Comparison of ENCODE assay signal across 9 cellular contexts in the genomic region with DNA sequence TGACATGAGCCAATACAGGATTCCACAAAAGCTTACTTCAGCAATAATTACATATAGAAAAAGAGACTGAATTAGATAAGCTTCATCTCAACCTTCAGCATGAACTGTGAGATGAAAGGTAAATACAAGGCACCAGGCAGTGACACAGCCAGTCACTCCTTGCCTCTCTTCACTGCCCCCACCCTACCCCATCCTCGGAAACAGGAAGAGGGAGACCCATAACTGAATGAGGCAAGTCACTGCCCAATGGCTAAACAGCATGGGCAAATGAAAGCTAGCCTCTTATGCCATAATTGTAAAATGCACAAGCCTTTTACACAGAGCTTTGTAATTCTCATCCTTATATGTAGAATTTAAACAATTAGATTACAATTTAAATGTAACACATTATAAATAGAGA. TPM values are rescaled to one million over a fixed set of nuclear protein-coding genes. Genes with fewer than 3 reads are reported as not detected.
DNase-seq lines count a peak whose midpoint lies in the region; ATAC-seq and TF ChIP-seq lines count a peak whose summit lies in the region.
"Had no signal": no experiment of that assay in that cellular context is flagged by ENCODE, and none has a peak within 500 bp of the region (broad histone marks: within the 10 kb centered on the region; RNA-seq: fewer than 3 reads in every experiment).

No MANE protein-coding gene starts in this region.

- H3K4me1 ChIP-seq in ascending aorta: peaks cover 3 to 13% of the 10 kb centered on the region in 2 donors

- no peak for TF ChIP-seq CTCF in ascending aorta (IDR thresholded peaks at IDR 0.05)
- no peak for TF ChIP-seq CTCF in natural killer cell (IDR thresholded peaks at IDR 0.05)

- no peaks in the 10 kb centered on the region for H3K27me3 Mint-ChIP-seq in natural killer cell (ENCODE audit: low read depth in 2 of 2)

- ATAC-seq in natural killer cell: no peak
- no peak for ATAC-seq in GM19351 (IDR thresholded peaks at IDR 0.05; ENCODE audit: unreplicated experiment)
- ATAC-seq in GM18520 (IDR thresholded peaks at IDR 0.05; ENCODE audit: unreplicated experiment): no peak
- ATAC-seq in GM19035 (IDR thresholded peaks at IDR 0.05; ENCODE audit: unreplicated experiment): no peak

- no peaks in the 10 kb centered on the region for H3K9me3 ChIP-seq in ascending aorta

- H3K36me3 Mint-ChIP-seq in natural killer cell: no peaks in the 10 kb centered on the region

- no peak overlapping the region for H3K4me3 ChIP-seq in Jurkat, Clone E6-1 (ENCODE audit: low read length)
- peak overlapping the region; percentile 69 to 76 for H3K4me3 ChIP-seq in ascending aorta

- DNase-seq in COLO668 (lab: John Stamatoyannopoulos, UW; ENCODE audit: unreplicated experiment) (peak; percentile 33), ascending aorta (ENCODE audit: low spot score in 2 of 2) (no peak), natural killer cell (no peak), posterior cingulate gyrus (no peak)
- DNase-seq in Jurkat, Clone E6-1 (ENCODE audit: low read depth, low spot score): peak; percentile 27
- DNase-seq: NCI-H1436 had no signal

- peaks cover 41 to 49% of the 10 kb centered on the region in 2 donors for H3K4me1 Mint-ChIP-seq in natural killer cell

- peak overlapping the region; percentile 87 to 89 for H3K27ac ChIP-seq in ascending aorta

- H3K36me3 ChIP-seq in ascending aorta: peaks cover 0 to 16% of the 10 kb centered on the region in 2 donors

- H3K27me3 ChIP-seq in ascending aorta: no peaks in the 10 kb centered on the region

- peak overlapping the region; percentile 87 for H3K4me3 Mint-ChIP-seq in natural killer cell

- intact Hi-C loops in ascending aorta (cut with DNase I) (loop anchor here (10.0 kb wide), 1 partner anchor 1077 kb away; the partner anchor contains the start of gene ZNF614), natural killer cell (cut with micrococcal nuclease) (loop anchor here (5.0 kb wide), 1 partner anchor 96 kb away; no protein-coding TSS in a partner anchor), posterior cingulate gyrus (cut with DNase I) (no loop called here)

- H3K27ac Mint-ChIP-seq in natural killer cell: peak overlapping the region; percentile 86 to 90

- no peaks in the 10 kb centered on the region for H3K9me3 Mint-ChIP-seq in natural killer cell

RNA-seq across cellular contexts. Expression of gene ZNF160, which starts 1.7 kb away (rescaled TPM):
- polyA plus RNA-seq in Jurkat, Clone E6-1 (2012; ENCODE audit: insufficient read depth, insufficient read length): 13.5 TPM
- total RNA-seq in ascending aorta: 124 TPM
- total RNA-seq in natural killer cell: 10 to 100 TPM; 43.9 to 54.9 (median 54.7) TPM

RNA-seq across cellular contexts. Expression of gene ZNF415, which starts 31.2 kb away (rescaled TPM):
- polyA plus RNA-seq in Jurkat, Clone E6-1 (2012; ENCODE audit: insufficient read depth, insufficient read length): not detected
- total RNA-seq in ascending aorta (1.3 TPM), natural killer cell (1 to 10 TPM; 1.3 to 3.1 (median 1.7) TPM)

RNA-seq across cellular contexts. Expression of gene ERVV-2, which starts 57.0 kb away (rescaled TPM):
- not detected for polyA plus RNA-seq in Jurkat, Clone E6-1 (2012; ENCODE audit: insufficient read depth, insufficient read length)
- total RNA-seq in ascending aorta (not detected), natural killer cell (not detected)

RNA-seq across cellular contexts. Expression of gene ZNF347, which starts 57.3 kb away (rescaled TPM):
- polyA plus RNA-seq in Jurkat, Clone E6-1 (2012; ENCODE audit: insufficient read depth, insufficient read length): not detected
- total RNA-seq in ascending aorta (18.7 TPM), natural killer cell (1 to 10 TPM; 5.8 to 10.0 (median 9.2) TPM)

Comparison
In these comparisons a context has a peak if more than half of its experiments do, and no peak if none do; other contexts are left out.
1. DNase-seq: peak in COLO668 (single experiment) and Jurkat, Clone E6-1 (single experiment); none in ascending aorta (0 of 2), natural killer cell (single experiment) and posterior cingulate gyrus (0 of 10).